18 cellular contexts compared by ENCODE assay signal in the genomic region with DNA sequence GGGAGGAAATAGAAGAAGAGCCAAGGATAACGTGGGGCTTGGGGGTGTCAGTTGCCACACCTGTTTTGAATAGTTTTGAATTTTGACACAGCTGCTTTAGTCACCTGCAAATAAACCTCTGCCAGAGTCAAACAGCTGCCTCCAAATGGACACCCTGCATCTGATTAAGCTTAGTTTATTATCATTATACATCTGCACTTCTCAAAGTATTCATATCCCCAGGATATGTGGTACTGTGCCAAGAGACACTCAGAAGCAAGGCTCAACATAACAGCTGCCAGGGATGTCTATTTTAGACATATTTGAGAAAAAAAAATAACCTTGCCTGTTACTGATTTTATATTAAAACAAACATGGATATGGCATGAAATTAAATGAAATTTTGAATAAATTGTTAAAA.
"Had no signal": no experiment of that assay in that cellular context is flagged by ENCODE, and none has a peak within 500 bp of the region (broad histone marks: within the 10 kb centered on the region; RNA-seq: fewer than 3 reads in every experiment).

No MANE protein-coding gene starts in this region.

- H3K4me3 ChIP-seq: colonic mucosa, hepatocyte, prostate gland, right atrium auricular region, stomach had no signal

- H3K9me3 ChIP-seq: colonic mucosa, prostate gland had no signal

- H3K36me3 ChIP-seq: colonic mucosa, prostate gland, right atrium auricular region had no signal

- H3K27ac ChIP-seq: colonic mucosa, foreskin keratinocyte, hepatocyte, prostate gland, right atrium auricular region, stomach had no signal

- ATAC-seq: activated CD8-positive, alpha-beta T cell treated with anti-CD3 and anti-CD28 coated beads for 36 hours; activated T-helper 17 cell treated with anti-CD3 and anti-CD28 coated beads, Interleukin-2, amount 50 U/mL, for 72 hours; foreskin keratinocyte had no signal

- DNase-seq: activated B cell treated with CpG ODN at 0.5 μM for 24 hours; activated CD4-positive, alpha-beta T cell treated with anti-CD3 and anti-CD28 coated beads for 48 hours; activated CD8-positive, alpha-beta T cell treated with anti-CD3 and anti-CD28 coated beads for 36 hours; activated naive CD4-positive, alpha-beta T cell treated with Interleukin-2 at 50 U/mL for 16 hours; activated naive CD8-positive, alpha-beta T cell treated with anti-CD3 and anti-CD28 coated beads, Interleukin-2, amount 10 ng/mL, durations not matched to agents 7 days and 5 days; activated T-cell treated with anti-CD3 and anti-CD28 coated beads, Interleukin-2, amount 50 U/mL, for 1 hour; central memory CD4-positive, alpha-beta T cell; colonic mucosa; erythroblast; foreskin keratinocyte; naive B cell; small intestine; stimulated activated CD4-positive, alpha-beta T cell treated with anti-CD3 and anti-CD28 coated beads, Interleukin-4, amount 100 ng/mL, for 1 hour; stomach had no signal

- H3K4me1 ChIP-seq: colonic mucosa, foreskin keratinocyte, prostate gland, right atrium auricular region, stomach had no signal

- H3K27me3 ChIP-seq: colonic mucosa, foreskin keratinocyte, hepatocyte, right atrium auricular region, stomach had no signal
